Comparison of ENCODE assay signal across 28 cellular contexts in genomic region chr2:235863414-235863813, GRCh38.
"Had no signal": no experiment of that assay in that cellular context is flagged by ENCODE, and none has a peak within 500 bp of the region (broad histone marks: within the 10 kb centered on the region; RNA-seq: fewer than 3 reads in every experiment).

No MANE protein-coding gene starts in this region.

- H3K9ac ChIP-seq: parathyroid adenoma had no signal

- FAIRE-seq: islet of Langerhans, kidney had no signal

- H3K4me1 ChIP-seq: left lung, lower lobe of right lung, parathyroid adenoma, right lobe of liver, uterus had no signal

- H3K9me3 ChIP-seq: heart left ventricle, left lung, lower lobe of right lung, mucosa of descending colon, neutrophil, right atrium auricular region, right lobe of liver, spleen, tibial nerve, uterus had no signal

- H3K27me3 Mint-ChIP-seq: progenitor cell of endocrine pancreas had no signal

- H3K4me1 Mint-ChIP-seq: stimulated activated memory B cell treated with anti-CD40 and anti-IgM and Interleukin-4, amounts not matched to agents 10 μg/mL and 1 μg/mL and 100 μg/mL, for 72 hours; stimulated activated naive CD8-positive, alpha-beta T cell treated with anti-CD3 and anti-CD28 coated beads, Interleukin-15, amount 100 ng/mL, for 72 hours had no signal

- H2AFZ ChIP-seq: parathyroid adenoma had no signal

- ATAC-seq: heart left ventricle; left colon; left lung; mucosa of descending colon; naive thymus-derived CD4-positive, alpha-beta T cell; natural killer cell treated with Interleukin-12 subunit alpha and Interleukin-12 subunit beta and Interleukin-15 and Interleukin-18, amount 100 ng/mL, for 72 hours; right lobe of liver; stimulated activated memory B cell treated with anti-CD40 and anti-IgM and Interleukin-4, amounts not matched to agents 10 μg/mL and 1 μg/mL and 100 μg/mL, for 72 hours; stimulated activated naive CD8-positive, alpha-beta T cell treated with anti-CD3 and anti-CD28 coated beads, Interleukin-15, amount 100 ng/mL, for 72 hours had no signal

- H3K4me3 Mint-ChIP-seq: naive thymus-derived CD4-positive, alpha-beta T cell; natural killer cell treated with Interleukin-12 subunit alpha and Interleukin-12 subunit beta and Interleukin-15 and Interleukin-18, amount 100 ng/mL, for 72 hours; stimulated activated memory B cell treated with anti-CD40 and anti-IgM and Interleukin-4, amounts not matched to agents 10 μg/mL and 1 μg/mL and 100 μg/mL, for 72 hours; stimulated activated naive CD8-positive, alpha-beta T cell treated with anti-CD3 and anti-CD28 coated beads, Interleukin-15, amount 100 ng/mL, for 72 hours; type B pancreatic cell had no signal

- H3K27ac ChIP-seq: heart left ventricle, left lung, lower lobe of right lung, neutrophil, parathyroid adenoma, right atrium auricular region, right lobe of liver, skin epidermis, spleen, tibial nerve, uterus had no signal

- H3K36me3 ChIP-seq: heart left ventricle, left lung, lower lobe of right lung, neutrophil, right atrium auricular region, right lobe of liver, spleen, uterus had no signal

- DNase-seq: heart left ventricle; hypothalamus; immature natural killer cell; kidney; left colon; left lung; lower lobe of right lung; midbrain; mucosa of descending colon; naive thymus-derived CD4-positive, alpha-beta T cell; occipital lobe; right lobe of liver; spleen; stimulated activated CD4-positive, alpha-beta T cell treated with anti-CD3 and anti-CD28 coated beads, Interleukin-4, amount 100 ng/mL, for 24 hours; stimulated activated naive CD4-positive, alpha-beta T cell treated with Interleukin-2 at 50 U/mL for 16 hours; stimulated activated naive CD8-positive, alpha-beta T cell treated with anti-CD3 and anti-CD28 coated beads, Interleukin-15, amount 100 ng/mL, for 72 hours; substantia nigra; uterus had no signal

- H3K27me3 ChIP-seq: heart left ventricle, right atrium auricular region, right lobe of liver, tibial nerve, uterus had no signal

- H3K4me3 ChIP-seq: heart left ventricle, left lung, lower lobe of right lung, mucosa of descending colon, right atrium auricular region, right lobe of liver, skin epidermis, spleen, tibial nerve, uterus had no signal

- H3K27ac Mint-ChIP-seq: immature natural killer cell; naive thymus-derived CD4-positive, alpha-beta T cell; natural killer cell treated with Interleukin-12 subunit alpha and Interleukin-12 subunit beta and Interleukin-15 and Interleukin-18, amount 100 ng/mL, for 72 hours; progenitor cell of endocrine pancreas; stimulated activated memory B cell treated with anti-CD40 and anti-IgM and Interleukin-4, amounts not matched to agents 10 μg/mL and 1 μg/mL and 100 μg/mL, for 72 hours; stimulated activated naive CD8-positive, alpha-beta T cell treated with anti-CD3 and anti-CD28 coated beads, Interleukin-15, amount 100 ng/mL, for 72 hours; type B pancreatic cell had no signal

- H3K79me2 ChIP-seq: parathyroid adenoma had no signal

- H3K36me3 Mint-ChIP-seq: naive thymus-derived CD4-positive, alpha-beta T cell; natural killer cell treated with Interleukin-12 subunit alpha and Interleukin-12 subunit beta and Interleukin-15 and Interleukin-18, amount 100 ng/mL, for 72 hours; stimulated activated memory B cell treated with anti-CD40 and anti-IgM and Interleukin-4, amounts not matched to agents 10 μg/mL and 1 μg/mL and 100 μg/mL, for 72 hours had no signal

- H3K9me3 Mint-ChIP-seq: immature natural killer cell; natural killer cell treated with Interleukin-12 subunit alpha and Interleukin-12 subunit beta and Interleukin-15 and Interleukin-18, amount 100 ng/mL, for 72 hours; stimulated activated memory B cell treated with anti-CD40 and anti-IgM and Interleukin-4, amounts not matched to agents 10 μg/mL and 1 μg/mL and 100 μg/mL, for 72 hours; stimulated activated naive CD8-positive, alpha-beta T cell treated with anti-CD3 and anti-CD28 coated beads, Interleukin-15, amount 100 ng/mL, for 72 hours; type B pancreatic cell had no signal
